3 cellular contexts compared by ENCODE assay signal in the genomic region with DNA sequence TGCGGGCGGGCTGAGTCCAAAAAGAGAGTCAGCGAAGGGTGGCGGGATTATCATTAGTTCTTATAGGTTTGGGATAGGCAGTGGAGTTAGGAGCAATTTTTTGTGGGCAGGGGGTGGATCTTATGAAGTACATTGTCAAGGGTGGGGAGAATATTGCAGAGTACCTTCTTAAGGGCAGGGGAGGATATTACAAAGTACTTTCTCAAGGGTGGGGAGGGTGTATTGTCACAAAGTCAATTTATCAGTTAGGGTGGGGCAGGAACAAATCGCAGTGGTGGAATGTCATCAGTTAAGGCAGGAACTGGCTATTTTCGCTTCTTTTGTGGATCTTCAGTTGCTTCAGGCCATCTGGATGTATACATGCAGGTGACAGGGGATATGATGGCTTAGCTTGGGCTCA. TPM values are rescaled to one million over a fixed set of nuclear protein-coding genes. Genes with fewer than 3 reads are reported as not detected.
"Had no signal": no experiment of that assay in that cellular context is flagged by ENCODE, and none has a peak within 500 bp of the region (broad histone marks: within the 10 kb centered on the region; RNA-seq: fewer than 3 reads in every experiment).

No MANE protein-coding gene starts in this region.

RNA-seq across cellular contexts. Expression of gene LRRTM2, which starts 40.3 kb away (rescaled TPM):
- total RNA-seq: HepG2, M059J, Right ventricle myocardium superior had no signal
